24 cellular contexts compared by ENCODE assay signal in the genomic region with DNA sequence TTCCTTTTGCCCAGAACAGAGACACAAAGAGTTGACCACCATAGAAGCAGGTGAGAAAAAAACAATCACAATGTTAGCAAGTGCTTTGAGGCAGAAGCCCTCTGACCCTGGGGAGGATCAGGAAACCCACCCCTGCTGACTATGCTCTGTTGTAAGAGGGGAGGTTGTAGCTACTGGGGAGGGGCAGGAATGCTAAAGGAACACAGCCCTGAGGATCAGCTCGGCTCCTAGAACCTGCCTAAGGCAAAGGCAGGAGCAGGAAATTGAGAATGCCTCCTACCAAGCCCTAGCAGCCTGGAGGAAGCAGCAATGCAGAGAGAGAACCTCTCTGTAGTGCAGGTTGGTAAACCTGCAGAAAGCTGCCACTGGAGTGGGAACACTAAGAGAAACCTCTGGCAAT.
DNase-seq lines count a peak whose midpoint lies in the region; FAIRE-seq and TF ChIP-seq lines count a peak whose summit lies in the region.
"Had no signal": no experiment of that assay in that cellular context is flagged by ENCODE, and none has a peak within 500 bp of the region (broad histone marks: within the 10 kb centered on the region; RNA-seq: fewer than 3 reads in every experiment).

No MANE protein-coding gene starts in this region.

- H3K9ac ChIP-seq in H9 (ENCODE audit: extremely low read depth, insufficient read length, low read length): no peak overlapping the region
- H3K9ac ChIP-seq in H1 (replicated peaks in 1 of 4; ENCODE audit: extremely low read depth in 1 of 4, low read depth in 3 of 4, low read length in 3 of 4): no peak overlapping the region
- H3K9ac ChIP-seq in mesenchymal stem cell (ENCODE audit: low read length): no peak overlapping the region
- no peak overlapping the region for H3K9ac ChIP-seq in smooth muscle cell (ENCODE audit: low read depth)
- H3K9ac ChIP-seq: BLaER1 had no signal

- H3K4me3 Mint-ChIP-seq in H9: no peak overlapping the region
- H3K4me3 Mint-ChIP-seq: CD4-positive, CD25-positive, alpha-beta regulatory T cell had no signal

- H2BK20ac ChIP-seq in H9 (ENCODE audit: low read depth, low read length, poor library complexity, severe bottlenecking) (no peak overlapping the region), H1 (ENCODE audit: low read length) (no peak overlapping the region)

- H3K36me3 ChIP-seq in H1 (ENCODE audit: control insufficient read depth in 2 of 4, insufficient read depth in 4 of 4, low read length in 3 of 4) (no peaks in the 10 kb centered on the region), mesenchymal stem cell (ENCODE audit: control insufficient read depth in 1 of 2, insufficient read depth in 2 of 2, low read depth in 1 of 2, low read length in 2 of 2) (no peaks in the 10 kb centered on the region), smooth muscle cell (ENCODE audit: low read depth) (no peaks in the 10 kb centered on the region)
- H3K36me3 ChIP-seq: BLaER1, Peyer's patch had no signal

- H3F3A ChIP-seq in smooth muscle cell (ENCODE audit: low read depth): no peaks in the 10 kb centered on the region

- no peak overlapping the region for H3K4ac ChIP-seq in H9 (ENCODE audit: low read depth, low read length)
- H3K4ac ChIP-seq in H1 (replicated peaks; ENCODE audit: insufficient read length, low read depth, low read length): no peak overlapping the region
- no peak overlapping the region for H3K4ac ChIP-seq in mesenchymal stem cell (ENCODE audit: low read depth in 1 of 2, low read length in 2 of 2)

- H3K9me3 ChIP-seq in H9 (ENCODE audit: control insufficient read depth, low read depth, low read length) (no peaks in the 10 kb centered on the region), H1 (ENCODE audit: insufficient read depth in 2 of 2, low read depth in 1 of 2, low read length in 1 of 2) (no peaks in the 10 kb centered on the region), mesenchymal stem cell (ENCODE audit: control insufficient read depth, low read length) (no peaks in the 10 kb centered on the region), smooth muscle cell (replicated peaks; ENCODE audit: low read depth) (no peaks in the 10 kb centered on the region)
- H3K9me3 ChIP-seq: BLaER1, Peyer's patch had no signal

- no peak overlapping the region for H4K91ac ChIP-seq in H9 (ENCODE audit: insufficient read length, low read depth, low read length)
- no peak overlapping the region for H4K91ac ChIP-seq in H1 (replicated peaks; ENCODE audit: insufficient read length, low read length)
- H4K91ac ChIP-seq in mesenchymal stem cell (ENCODE audit: low read length): no peak overlapping the region

- no peak overlapping the region for H3T11ph ChIP-seq in H9 (ENCODE audit: low read length)

- no peak overlapping the region for H3K56ac ChIP-seq in H9 (ENCODE audit: insufficient read length, low read depth, low read length)
- no peak overlapping the region for H3K56ac ChIP-seq in H1 (replicated peaks; ENCODE audit: insufficient read length, low read depth, low read length)

- H4K8ac ChIP-seq in H9 (replicated peaks; ENCODE audit: insufficient read length, low read depth, low read length): no peak overlapping the region
- no peak overlapping the region for H4K8ac ChIP-seq in H1 (ENCODE audit: extremely low read depth, insufficient read depth, low read length)
- no peak overlapping the region for H4K8ac ChIP-seq in mesenchymal stem cell (ENCODE audit: low read length)

- no CpG with 5 or more reads among the region's 1 CpG for WGBS in H9 (ENCODE audit: extremely low coverage, insufficient read length, low lambda C conversion rate)
- WGBS in H1 (ENCODE audit: extremely low coverage in 1 of 2, insufficient coverage in 1 of 2, insufficient read length in 1 of 2, insufficient replicate concordance in 2 of 2, low coverage in 1 of 2, low lambda C conversion rate in 2 of 2, missing lambda C conversion rate in 1 of 2), 2 experiments: 80% methylated on average over 1 of the region's 1 CpG; no CpG with 5 or more reads in 1 of the 2 experiments
- 17% methylated on average over 1 of the region's 1 CpG for WGBS in mesenchymal stem cell
- 22% methylated on average over 1 of the region's 1 CpG for WGBS in smooth muscle cell (ENCODE audit: low lambda C conversion rate)

- H3K23me2 ChIP-seq in H9 (ENCODE audit: insufficient read length, low read depth, low read length, poor library complexity, severe bottlenecking) (no peaks in the 10 kb centered on the region), H1 (ENCODE audit: low read depth, low read length) (no peaks in the 10 kb centered on the region)

- FAIRE-seq in H1 (lab: Jason Lieb, UNC): no peak
- FAIRE-seq: A204.1, GM19239 had no signal

- CTCF ChIA-PET in H1 (lab: Charles Lee; ENCODE audit: partially characterized antibody): interaction anchor here (1.2 kb wide), 1 partner anchor 292 kb away, joined by 3 read pairs; no protein-coding TSS in a partner anchor

- no peaks in the 10 kb centered on the region for H3K27me3 Mint-ChIP-seq in H9 (ENCODE audit: low read depth)

- H3K4me3 ChIP-seq in H1 (ENCODE audit: extremely low read depth in 1 of 4, insufficient read depth in 2 of 4, low read depth in 3 of 4, low read length in 4 of 4): no peak overlapping the region
- no peak overlapping the region for H3K4me3 ChIP-seq in mesenchymal stem cell (ENCODE audit: insufficient read depth in 1 of 2, low read depth in 1 of 2, low read length in 2 of 2)
- H3K4me3 ChIP-seq in smooth muscle cell: no peak overlapping the region
- H3K4me3 ChIP-seq: BLaER1, Peyer's patch had no signal

- TF ChIP-seq CTCF in H9 (conservative IDR thresholded peaks at IDR 0.05) (no peak), H1 (IDR thresholded peaks at IDR 0.05; ENCODE audit: control extremely low read depth in 1 of 3, insufficient read depth in 1 of 3, low read depth in 1 of 3, low read length in 3 of 3) (no peak), smooth muscle cell (IDR thresholded peaks at IDR 0.05; ENCODE audit: borderline replicate concordance, insufficient read depth, poor library complexity, severe bottlenecking) (no peak)

- H2BK15ac ChIP-seq in H9 (ENCODE audit: low read depth, low read length) (no peak overlapping the region), H1 (ENCODE audit: low read length) (no peak overlapping the region), mesenchymal stem cell (ENCODE audit: low read depth, poor library complexity, severe bottlenecking) (no peak overlapping the region)

- POLR2A ChIA-PET in H1 (lab: Charles Lee; ENCODE audit: partially characterized antibody): no interaction called here

- H3K79me1 ChIP-seq in H9 (ENCODE audit: insufficient read depth, low read depth, low read length, poor library complexity, severe bottlenecking) (no peaks in the 10 kb centered on the region), H1 (ENCODE audit: low read depth, low read length) (no peaks in the 10 kb centered on the region), mesenchymal stem cell (replicated peaks; ENCODE audit: low read length, poor library complexity, severe bottlenecking) (no peaks in the 10 kb centered on the region)

- H3K27me3 ChIP-seq in H9 (ENCODE audit: insufficient read depth, low read length): no peaks in the 10 kb centered on the region
- no peaks in the 10 kb centered on the region for H3K27me3 ChIP-seq in H1 (replicated peaks in 1 of 4; ENCODE audit: control insufficient read depth in 3 of 4, extremely low read depth in 1 of 4, insufficient read depth in 3 of 4, low read length in 3 of 4)
- H3K27me3 ChIP-seq in mesenchymal stem cell (ENCODE audit: control insufficient read depth in 1 of 2, insufficient read depth in 1 of 2, low read length in 2 of 2): no peaks in the 10 kb centered on the region
- no peaks in the 10 kb centered on the region for H3K27me3 ChIP-seq in smooth muscle cell (ENCODE audit: low read depth)
- H3K27me3 ChIP-seq: BLaER1, Peyer's patch had no signal

- H2BK120ac ChIP-seq in H9 (ENCODE audit: low read depth, low read length, poor library complexity, severe bottlenecking): no peak overlapping the region
- H2BK120ac ChIP-seq in H1 (replicated peaks; ENCODE audit: low read depth, low read length): no peak overlapping the region
- H2BK120ac ChIP-seq in mesenchymal stem cell (ENCODE audit: low read depth, low read length): no peak overlapping the region

- no peak overlapping the region for H3K18ac ChIP-seq in H9 (ENCODE audit: insufficient read length, low read depth, low read length)
- no peak overlapping the region for H3K18ac ChIP-seq in H1 (ENCODE audit: extremely low read depth, low read length)
- no peak overlapping the region for H3K18ac ChIP-seq in mesenchymal stem cell (ENCODE audit: low read depth in 1 of 2, low read length in 2 of 2)

- no peak for TF ChIP-seq EP300 in H1 (IDR thresholded peaks at IDR 0.05; ENCODE audit: borderline replicate concordance in 1 of 2, low read depth in 2 of 2, low read length in 2 of 2)

- H3K27ac Mint-ChIP-seq in H9: peak overlapping the region in 2 of 3 experiments; percentile 27 to 59; a peak in 2 of 7 replicates

- H3K27ac ChIP-seq in H9 (ENCODE audit: insufficient read length, low read depth, low read length): no peak overlapping the region
- H3K27ac ChIP-seq in H1 (ENCODE audit: low read depth, low read length): no peak overlapping the region
- H3K27ac ChIP-seq in mesenchymal stem cell (ENCODE audit: low read length, poor library complexity, severe bottlenecking): no peak overlapping the region
- no peak overlapping the region for H3K27ac ChIP-seq in smooth muscle cell (ENCODE audit: low read depth)
- H3K27ac ChIP-seq: BLaER1, Peyer's patch had no signal

- H3K36me3 Mint-ChIP-seq in H9 (ENCODE audit: insufficient read depth in 1 of 3, low read depth in 3 of 3): peaks cover 0 to 5% (median 0%) of the 10 kb centered on the region in 3 experiments; a peak in 2 of 7 replicates
- H3K36me3 Mint-ChIP-seq: CD4-positive, CD25-positive, alpha-beta regulatory T cell had no signal

- H2AK5ac ChIP-seq in H9 (ENCODE audit: insufficient read length, low read length) (no peak overlapping the region), H1 (ENCODE audit: low read depth, low read length) (no peak overlapping the region), mesenchymal stem cell (ENCODE audit: low read length, severe bottlenecking) (no peak overlapping the region)

- H3K4me2 ChIP-seq in H9 (ENCODE audit: insufficient read depth, insufficient read length, low read length) (no peak overlapping the region), H1 (ENCODE audit: insufficient read depth in 1 of 2, low read depth in 2 of 2, low read length in 2 of 2) (no peak overlapping the region), mesenchymal stem cell (ENCODE audit: low read length, poor library complexity, severe bottlenecking) (no peak overlapping the region), smooth muscle cell (no peak overlapping the region)
- H3K4me2 ChIP-seq: BLaER1 had no signal

- no peaks in the 10 kb centered on the region for H3K4me1 ChIP-seq in H9 (ENCODE audit: insufficient read depth, low read length)
- no peaks in the 10 kb centered on the region for H3K4me1 ChIP-seq in H1 (replicated peaks in 1 of 4; ENCODE audit: control insufficient read depth in 3 of 4, insufficient read depth in 4 of 4, low read length in 3 of 4)
- peaks cover 2% of the 10 kb centered on the region for H3K4me1 ChIP-seq in mesenchymal stem cell (ENCODE audit: control insufficient read depth, insufficient read depth, low read depth, low read length)
- no peaks in the 10 kb centered on the region for H3K4me1 ChIP-seq in smooth muscle cell (ENCODE audit: low read depth)
- H3K4me1 ChIP-seq: BLaER1, Peyer's patch had no signal

- H2BK12ac ChIP-seq in H9 (ENCODE audit: insufficient read length, low read depth, low read length) (no peak overlapping the region), H1 (ENCODE audit: low read depth, low read length) (no peak overlapping the region), mesenchymal stem cell (ENCODE audit: low read length in 2 of 2) (no peak overlapping the region)

- H3K9me3 Mint-ChIP-seq in H9: no peaks in the 10 kb centered on the region
- H3K9me3 Mint-ChIP-seq: CD4-positive, CD25-positive, alpha-beta regulatory T cell had no signal

- peaks cover 9 to 16% of the 10 kb centered on the region in 2 experiments for H3K4me1 Mint-ChIP-seq in H9
- H3K4me1 Mint-ChIP-seq: CD4-positive, CD25-positive, alpha-beta regulatory T cell had no signal

- H4K5ac ChIP-seq in H9 (ENCODE audit: insufficient read length, low read depth, low read length): no peak overlapping the region
- H4K5ac ChIP-seq in H1 (ENCODE audit: insufficient read length, low read depth, low read length): no peak overlapping the region

- H2BK5ac ChIP-seq in H9 (ENCODE audit: insufficient read length, low read length): no peak overlapping the region
- no peak overlapping the region for H2BK5ac ChIP-seq in H1 (ENCODE audit: low read depth, low read length)
- no peak overlapping the region for H2BK5ac ChIP-seq in mesenchymal stem cell (ENCODE audit: low read depth, low read length, poor library complexity, severe bottlenecking)

- peak; percentile 42 for DNase-seq in H9
- DNase-seq in H1 (ENCODE audit: low read depth in 1 of 2, low spot score in 2 of 2): no peak
- DNase-seq in mesenchymal stem cell: no peak
- DNase-seq in smooth muscle cell (lab: John Stamatoyannopoulos, UW; ENCODE audit: unreplicated experiment): no peak
- no peak for DNase-seq in NCI-H1436 treated with DMSO at 0.1 percent for 48 hours (lab: John Stamatoyannopoulos, UW)
- DNase-seq in hypothalamus (lab: John Stamatoyannopoulos, UW): no peak
- DNase-seq in T-helper 9 cell: no peak
- DNase-seq in NCI-H524 treated with DMSO at 0.1 percent for 48 hours (lab: John Stamatoyannopoulos, UW): no peak
- DNase-seq: CD4-positive, CD25-positive, alpha-beta regulatory T cell; DMS153; DND-41; NCI-H1048; NCI-H1417; NCI-H187; NCI-H2171 treated with DMSO at 0.1 percent for 48 hours; NCI-H345; NCI-H524; NCI-H774; NK-92 treated with Interleukin-12 subunit alpha and Interleukin-12 subunit beta, amount 100 ng/mL, for 24 hours; Peyer's patch; SHP77 treated with DMSO at 0.1 percent for 48 hours had no signal

- H3K14ac ChIP-seq in H9 (ENCODE audit: insufficient read depth, low read length) (no peak overlapping the region), H1 (ENCODE audit: insufficient read length) (no peak overlapping the region), mesenchymal stem cell (ENCODE audit: low read length in 2 of 2) (no peak overlapping the region)

- no peaks in the 10 kb centered on the region for H4K20me1 ChIP-seq in H9 (ENCODE audit: control insufficient read depth, insufficient read depth, insufficient read length)
- no peaks in the 10 kb centered on the region for H4K20me1 ChIP-seq in H1 (replicated peaks in 1 of 2; ENCODE audit: control insufficient read depth in 1 of 2, insufficient read depth in 2 of 2, low read length in 2 of 2)
- H4K20me1 ChIP-seq in smooth muscle cell (ENCODE audit: low read depth): no peaks in the 10 kb centered on the region
- H4K20me1 ChIP-seq: BLaER1 had no signal

- no peak for TF ChIP-seq RAD21 in H1 (IDR thresholded peaks at IDR 0.05 in 1 of 2, conservative IDR thresholded peaks at IDR 0.05 in 1 of 2; ENCODE audit: low read depth in 2 of 2, low read length in 2 of 2)

- H2AFZ ChIP-seq in H9 (ENCODE audit: low read length): no peak overlapping the region
- peak overlapping the region; percentile 97 for H2AFZ ChIP-seq in H1 (ENCODE audit: low read length)
- H2AFZ ChIP-seq in mesenchymal stem cell (ENCODE audit: low read depth, low read length): peak overlapping the region; percentile 36
- H2AFZ ChIP-seq in smooth muscle cell (ENCODE audit: low read depth): peak overlapping the region; percentile 24

- H3K23ac ChIP-seq in H9 (ENCODE audit: insufficient read length, low read depth, low read length) (no peak overlapping the region), H1 (ENCODE audit: insufficient read length) (no peak overlapping the region), mesenchymal stem cell (ENCODE audit: low read length in 2 of 2) (peak overlapping the region in 1 of 2 experiments; percentile 51)

- H3K79me2 ChIP-seq in H9 (ENCODE audit: insufficient read depth, low read length) (no peaks in the 10 kb centered on the region), H1 (ENCODE audit: control insufficient read depth in 1 of 2, insufficient read depth in 2 of 2, low read length in 2 of 2) (no peaks in the 10 kb centered on the region), smooth muscle cell (ENCODE audit: low read depth) (no peaks in the 10 kb centered on the region)

- no peak for TF ChIP-seq POLR2A in H1 (IDR thresholded peaks at IDR 0.05; ENCODE audit: control extremely low read depth in 1 of 2, low read depth in 2 of 2, low read length in 2 of 2)
